11 cellular contexts compared by ENCODE assay signal in genomic region chr1:66769512-66770229, GRCh38.
DNase-seq lines count a peak whose midpoint lies in the region; ATAC-seq, FAIRE-seq and TF ChIP-seq lines count a peak whose summit lies in the region.
"Had no signal": no experiment of that assay in that cellular context is flagged by ENCODE, and none has a peak within 500 bp of the region (broad histone marks: within the 10 kb centered on the region; RNA-seq: fewer than 3 reads in every experiment).

No MANE protein-coding gene starts in this region.

- peak overlapping the region; percentile 57 for H3K4me2 ChIP-seq in OCI-LY3 (ENCODE audit: low read length)

- H3K27me3 ChIP-seq in ACC112 (ENCODE audit: insufficient read depth, low read length) (no peaks in the 10 kb centered on the region), OCI-LY3 (ENCODE audit: low read depth, low read length) (no peaks in the 10 kb centered on the region)

- ATAC-seq in activated naive CD8-positive, alpha-beta T cell treated with anti-CD3 and anti-CD28 coated beads, Interleukin-2, amount 50 U/mL, for 24 hours, result peak; percentile 30
- no peak for ATAC-seq in HG03457 (IDR thresholded peaks at IDR 0.05; ENCODE audit: unreplicated experiment)

- H3K9ac ChIP-seq in OCI-LY3 (ENCODE audit: low read length), result peak overlapping the region; percentile 4; the same call in 1 of the 2 replicates

- no peaks in the 10 kb centered on the region for H3K9me3 Mint-ChIP-seq in activated naive CD8-positive, alpha-beta T cell treated with anti-CD3 and anti-CD28 coated beads, Interleukin-2, amount 50 U/mL, for 24 hours
- H3K9me3 Mint-ChIP-seq: CD14-positive monocyte had no signal

- TF ChIP-seq CTCF in OCI-LY3 (IDR thresholded peaks at IDR 0.05; ENCODE audit: low read depth, low read length), result no peak

- H3K4me1 ChIP-seq in ACC112 (ENCODE audit: control insufficient read depth, insufficient read depth, low read length, unreplicated experiment) (no peaks in the 10 kb centered on the region), OCI-LY3 (ENCODE audit: low read length) (no peaks in the 10 kb centered on the region)

- no peaks in the 10 kb centered on the region for H3K9me3 ChIP-seq in OCI-LY3 (ENCODE audit: insufficient read depth, low read length)

- H3K27me3 Mint-ChIP-seq in activated naive CD8-positive, alpha-beta T cell treated with anti-CD3 and anti-CD28 coated beads, Interleukin-2, amount 50 U/mL, for 24 hours, result no peaks in the 10 kb centered on the region

- H2AFZ ChIP-seq in ACC112 (ENCODE audit: low read length, unreplicated experiment) (no peak overlapping the region), OCI-LY3 (ENCODE audit: low read depth, low read length) (peak overlapping the region; percentile 84)

- H3K4me3 ChIP-seq in ACC112 (ENCODE audit: low read depth, low read length) (peak overlapping the region; percentile 68), OCI-LY3 (ENCODE audit: low read length) (peak overlapping the region; percentile 49)

- H3K27ac ChIP-seq in ACC112 (ENCODE audit: low read depth, low read length), result no peak overlapping the region
- H3K27ac ChIP-seq in OCI-LY3 (ENCODE audit: low read length), result no peak overlapping the region
- no peak overlapping the region for H3K27ac ChIP-seq in substantia nigra (ENCODE audit: low read depth, low read length, poor library complexity, severe bottlenecking)

- no peaks in the 10 kb centered on the region for H4K20me1 ChIP-seq in OCI-LY3 (ENCODE audit: insufficient read depth, low read length)

- DNase-seq in GM18507 (ENCODE audit: extremely low spot score, insufficient read length, low read depth) (no peak), CD1c-positive myeloid dendritic cell (ENCODE audit: extremely low spot score) (no peak), substantia nigra (lab: John Stamatoyannopoulos, UW) (no peak), RCC 7860 (ENCODE audit: low spot score) (no peak)
- DNase-seq in activated naive CD8-positive, alpha-beta T cell treated with anti-CD3 and anti-CD28 coated beads, Interleukin-2, amount 50 U/mL, for 24 hours, result no peak

- FAIRE-seq in GM18507 (lab: Jason Lieb, UNC) (peak; percentile 21), RCC 7860 (lab: Jason Lieb, UNC) (no peak)
- FAIRE-seq: H1, HTR-8/SVneo had no signal

- peak overlapping the region; percentile 56 for H3K4me3 Mint-ChIP-seq in activated naive CD8-positive, alpha-beta T cell treated with anti-CD3 and anti-CD28 coated beads, Interleukin-2, amount 50 U/mL, for 24 hours
- H3K4me3 Mint-ChIP-seq: CD14-positive monocyte had no signal

- no peaks in the 10 kb centered on the region for H3K36me3 Mint-ChIP-seq in activated naive CD8-positive, alpha-beta T cell treated with anti-CD3 and anti-CD28 coated beads, Interleukin-2, amount 50 U/mL, for 24 hours (ENCODE audit: low read depth)

- no peaks in the 10 kb centered on the region for H3K36me3 ChIP-seq in ACC112 (ENCODE audit: insufficient read depth, low read length)
- no peaks in the 10 kb centered on the region for H3K36me3 ChIP-seq in OCI-LY3 (replicated peaks; ENCODE audit: low read depth, low read length)

- H3K4me1 Mint-ChIP-seq in activated naive CD8-positive, alpha-beta T cell treated with anti-CD3 and anti-CD28 coated beads, Interleukin-2, amount 50 U/mL, for 24 hours, result peaks cover 36% of the 10 kb centered on the region

- H3K79me2 ChIP-seq in ACC112 (ENCODE audit: control insufficient read depth, insufficient read depth, low read length, unreplicated experiment) (no peaks in the 10 kb centered on the region), OCI-LY3 (ENCODE audit: low read length) (no peaks in the 10 kb centered on the region)

- H3K27ac Mint-ChIP-seq in activated naive CD8-positive, alpha-beta T cell treated with anti-CD3 and anti-CD28 coated beads, Interleukin-2, amount 50 U/mL, for 24 hours, result peak overlapping the region; percentile 40
- H3K27ac Mint-ChIP-seq: CD14-positive monocyte had no signal
